Comparison of ENCODE assay signal across 9 cellular contexts in genomic region chr2:16525265-16525887, GRCh38.
DNase-seq lines count a peak whose midpoint lies in the region; ATAC-seq, FAIRE-seq and TF ChIP-seq lines count a peak whose summit lies in the region.
"Had no signal": no experiment of that assay in that cellular context is flagged by ENCODE, and none has a peak within 500 bp of the region (broad histone marks: within the 10 kb centered on the region; RNA-seq: fewer than 3 reads in every experiment).

No MANE protein-coding gene starts in this region.

- no peaks in the 10 kb centered on the region for H3K36me3 Mint-ChIP-seq in astrocyte (ENCODE audit: low read depth, unreplicated experiment)
- H3K36me3 Mint-ChIP-seq in nephron progenitor cell (ENCODE audit: low read depth) = no peaks in the 10 kb centered on the region

- H3K9ac ChIP-seq in SK-N-SH = no peak overlapping the region
- H3K9ac ChIP-seq in astrocyte (ENCODE audit: low read length) = no peak overlapping the region

- peaks cover 2% of the 10 kb centered on the region for H3K9me3 Mint-ChIP-seq in astrocyte (ENCODE audit: unreplicated experiment)
- H3K9me3 Mint-ChIP-seq in nephron progenitor cell = no peaks in the 10 kb centered on the region
- H3K9me3 Mint-ChIP-seq: T-helper 1 cell treated with Interleukin-12 subunit alpha and Interleukin-12 subunit beta and Interleukin-4 antibody, amounts not matched to agents 30 μg/mL and 1 μg/mL, for 36 hours had no signal

- DNase-seq in SK-N-SH (peak; percentile 37), LHCN-M2 (ENCODE audit: low read depth) (peak; percentile 19), astrocyte (ENCODE audit: low read depth) (no peak), nephron progenitor cell (no peak), cerebellum (ENCODE audit: low spot score) (no peak), MG63 (no peak)

- H3K27ac Mint-ChIP-seq in astrocyte (ENCODE audit: unreplicated experiment) (no peak overlapping the region), nephron progenitor cell (no peak overlapping the region)
- H3K27ac Mint-ChIP-seq: T-helper 1 cell treated with Interleukin-12 subunit alpha and Interleukin-12 subunit beta and Interleukin-4 antibody, amounts not matched to agents 30 μg/mL and 1 μg/mL, for 36 hours had no signal

- no peaks in the 10 kb centered on the region for H3K36me3 ChIP-seq in SK-N-SH (replicated peaks in 1 of 2; ENCODE audit: control insufficient read depth in 1 of 2, insufficient read depth in 2 of 2, low read length in 1 of 2)
- no peaks in the 10 kb centered on the region for H3K36me3 ChIP-seq in astrocyte (ENCODE audit: insufficient read depth, low read length)
- no peaks in the 10 kb centered on the region for H3K36me3 ChIP-seq in MG63

- H3K27me3 ChIP-seq in SK-N-SH (ENCODE audit: insufficient read depth) (no peaks in the 10 kb centered on the region), astrocyte (ENCODE audit: insufficient read depth, low read length) (no peaks in the 10 kb centered on the region), MG63 (no peaks in the 10 kb centered on the region)

- ATAC-seq in SK-N-SH treated with all-trans-retinoic acid at 6 μM for 48 hours (no peak), HG03039 (IDR thresholded peaks at IDR 0.05; ENCODE audit: unreplicated experiment) (no peak)

- peaks cover 23% of the 10 kb centered on the region for H3K27me3 Mint-ChIP-seq in astrocyte (ENCODE audit: low read depth, unreplicated experiment)
- peaks cover 19% of the 10 kb centered on the region for H3K27me3 Mint-ChIP-seq in nephron progenitor cell (ENCODE audit: low read depth, poor library complexity)

- CTCF ChIA-PET in SK-N-SH (lab: Yijun Ruan, JAX) = interaction anchor here (0.6 to 6.1 kb wide), 17 partner anchors 9 to 887 kb away, joined by 3 to 36 read pairs (median 6); no protein-coding TSS in a partner anchor

- H3K4me1 ChIP-seq in SK-N-SH (ENCODE audit: control insufficient read depth in 1 of 2, insufficient read depth in 2 of 2, low read depth in 1 of 2, low read length in 1 of 2) (peaks cover 0 to 22% of the 10 kb centered on the region in 2 experiments; a peak in 2 of 4 replicates), astrocyte (ENCODE audit: insufficient read depth, low read length) (peaks cover 10% of the 10 kb centered on the region)

- FAIRE-seq in astrocyte (lab: Jason Lieb, UNC) = no peak

- H3K27ac ChIP-seq in SK-N-SH (ENCODE audit: low read depth in 2 of 2, low read length in 1 of 2) (no peak overlapping the region), astrocyte (ENCODE audit: low read depth, low read length) (no peak overlapping the region)

- H3K4me1 Mint-ChIP-seq in astrocyte (ENCODE audit: low read depth, unreplicated experiment) (peaks cover 3% of the 10 kb centered on the region), nephron progenitor cell (peaks cover 44% of the 10 kb centered on the region)

- no peak for TF ChIP-seq EP300 in SK-N-SH (IDR thresholded peaks at IDR 0.05; ENCODE audit: borderline replicate concordance in 1 of 2, low read depth in 1 of 2, low read length in 1 of 2)

- H3K4me2 ChIP-seq in SK-N-SH = no peak overlapping the region
- no peak overlapping the region for H3K4me2 ChIP-seq in astrocyte (ENCODE audit: low read length)

- H3K4me3 ChIP-seq in SK-N-SH (ENCODE audit: low read depth in 2 of 2, low read length in 1 of 2) = peak overlapping the region in 1 of 2 experiments; percentile 40; a peak in 1 of 4 replicates
- no peak overlapping the region for H3K4me3 ChIP-seq in astrocyte (ENCODE audit: insufficient read depth, low read depth, low read length)
- H3K4me3 ChIP-seq in MG63 = no peak overlapping the region

- POLR2A ChIA-PET in SK-N-SH (lab: Yijun Ruan, JAX) = no interaction called here

- no peak overlapping the region for H3K4me3 Mint-ChIP-seq in astrocyte (ENCODE audit: unreplicated experiment)
- no peak overlapping the region for H3K4me3 Mint-ChIP-seq in nephron progenitor cell
- H3K4me3 Mint-ChIP-seq: T-helper 1 cell treated with Interleukin-12 subunit alpha and Interleukin-12 subunit beta and Interleukin-4 antibody, amounts not matched to agents 30 μg/mL and 1 μg/mL, for 36 hours had no signal

- peak; percentile 44 for TF ChIP-seq CTCF in SK-N-SH (IDR thresholded peaks at IDR 0.05)
- peak; percentile 21 for TF ChIP-seq CTCF in astrocyte (IDR thresholded peaks at IDR 0.05; ENCODE audit: insufficient read depth, low read depth, low read length)
- TF ChIP-seq CTCF in nephron progenitor cell (IDR thresholded peaks at IDR 0.05) = peak; percentile 34

- H3K9me3 ChIP-seq in SK-N-SH (no peaks in the 10 kb centered on the region), astrocyte (ENCODE audit: insufficient read depth, low read depth, low read length) (no peaks in the 10 kb centered on the region), MG63 (no peaks in the 10 kb centered on the region)

- H4K20me1 ChIP-seq in SK-N-SH (ENCODE audit: insufficient read depth) = no peaks in the 10 kb centered on the region
- H4K20me1 ChIP-seq in astrocyte (ENCODE audit: insufficient read depth, low read length) = no peaks in the 10 kb centered on the region

- H2AFZ ChIP-seq in SK-N-SH (ENCODE audit: low read depth) (no peak overlapping the region), astrocyte (ENCODE audit: low read depth, low read length) (no peak overlapping the region)

- H3F3A ChIP-seq in SK-N-SH (replicated peaks; ENCODE audit: insufficient read depth) = no peaks in the 10 kb centered on the region

- H3K9me2 ChIP-seq in SK-N-SH = no peaks in the 10 kb centered on the region

- TF ChIP-seq RAD21 in SK-N-SH (IDR thresholded peaks at IDR 0.05; ENCODE audit: low read length) = peak; percentile 59

- H3K79me2 ChIP-seq in SK-N-SH (ENCODE audit: insufficient read depth) = no peaks in the 10 kb centered on the region
- no peaks in the 10 kb centered on the region for H3K79me2 ChIP-seq in astrocyte (ENCODE audit: insufficient read depth, low read length)

- 51% methylated on average over 15 of the region's 15 CpGs for WGBS in SK-N-SH (ENCODE audit: low lambda C conversion rate)

TF ChIP-seq in SK-N-SH, 30 proteins besides CTCF, POLR2A, EP300 and RAD21:
- no peak for TF ChIP-seq PBX3 (IDR thresholded peaks at IDR 0.05)
- TF ChIP-seq MXI1 (IDR thresholded peaks at IDR 0.05; ENCODE audit: low read depth, low read length) = no peak
- no peak for TF ChIP-seq USF2 (IDR thresholded peaks at IDR 0.05; ENCODE audit: borderline replicate concordance, low read depth, low read length)
- TF ChIP-seq JUND (IDR thresholded peaks at IDR 0.05) = no peak
- TF ChIP-seq SMC3 (IDR thresholded peaks at IDR 0.05; ENCODE audit: low read depth, low read length) = no peak

TF ChIP-seq in SK-N-SH treated with all-trans-retinoic acid at 6 μM for 48 hours, 23 proteins besides CTCF, POLR2A, EP300 and RAD21:
- no peak for TF ChIP-seq ZNF8 (CRISPR knock-in tag; IDR thresholded peaks at IDR 0.05)
- TF ChIP-seq ZFP30 (CRISPR knock-in tag; IDR thresholded peaks at IDR 0.05) = no peak
- TF ChIP-seq POU6F1 (CRISPR knock-in tag; IDR thresholded peaks at IDR 0.05; ENCODE audit: borderline replicate concordance, low read depth) = no peak
- TF ChIP-seq ESRRG (CRISPR knock-in tag; IDR thresholded peaks at IDR 0.05) = no peak
- no peak for TF ChIP-seq ZC3H10 (CRISPR knock-in tag; IDR thresholded peaks at IDR 0.05)
- no peak for TF ChIP-seq GLIS3 (CRISPR knock-in tag; IDR thresholded peaks at IDR 0.05)
- TF ChIP-seq TSHZ2 (CRISPR knock-in tag; IDR thresholded peaks at IDR 0.05) = no peak
- no peak for TF ChIP-seq TCF4 (CRISPR knock-in tag; IDR thresholded peaks at IDR 0.05; ENCODE audit: borderline replicate concordance)

Comparison
In these comparisons a context has a peak if more than half of its experiments do, and no peak if none do; other contexts are left out.
1. DNase-seq: peak in SK-N-SH (single experiment) and LHCN-M2 (single experiment); none in astrocyte (single experiment), nephron progenitor cell (single experiment), cerebellum (single experiment) and MG63 (single experiment).
2. Peak in every context shown above with its lines, with median percentiles within 50 percentile points of each other: CTCF ChIP-seq.